9 cellular contexts compared by ENCODE assay signal in genomic region chr7:31811650-31812461, GRCh38.
DNase-seq lines count a peak whose midpoint lies in the region; ATAC-seq, FAIRE-seq and TF ChIP-seq lines count a peak whose summit lies in the region.
"Had no signal": no experiment of that assay in that cellular context is flagged by ENCODE, and none has a peak within 500 bp of the region (broad histone marks: within the 10 kb centered on the region; RNA-seq: fewer than 3 reads in every experiment).

No MANE protein-coding gene starts in this region.

- WGBS in mammary epithelial cell (ENCODE audit: low coverage, missing lambda C conversion rate) = 97% methylated on average over 3 of the region's 3 CpGs

- peaks cover 6% of the 10 kb centered on the region for H3K36me3 Mint-ChIP-seq in MCF 10A (ENCODE audit: insufficient read depth, unreplicated experiment)
- H3K36me3 Mint-ChIP-seq in type B pancreatic cell = no peaks in the 10 kb centered on the region

- H3K4me2 ChIP-seq in mammary epithelial cell (ENCODE audit: insufficient read depth, low read depth, low read length) = no peak overlapping the region

- DNase-seq in MCF 10A (ENCODE audit: unreplicated experiment) (peak; percentile 57), mammary epithelial cell (no peak), HT1080 (ENCODE audit: low read depth) (peak; percentile 36), fibroblast of the aortic adventitia (ENCODE audit: low read depth) (peak; percentile 33), GM19239 (ENCODE audit: insufficient read length, low spot score) (no peak), type B pancreatic cell (ENCODE audit: extremely low spot score, unreplicated experiment) (no peak)
- no peak for DNase-seq in stimulated activated naive CD8-positive, alpha-beta T cell treated with anti-CD3 and anti-CD28 coated beads, Interleukin-15, Interleukin-2, amounts not matched to agents 100 U/mL and 50 U/mL, for 24 hours
- no peak for DNase-seq in stimulated activated naive CD4-positive, alpha-beta T cell treated with Interleukin-2 at 50 U/mL for 16 hours (lab: John Stamatoyannopoulos, UW)

- POLR2A ChIA-PET in MCF 10A (lab: Yijun Ruan, JAX) = no interaction called here

- H3K4me1 Mint-ChIP-seq in MCF 10A (ENCODE audit: insufficient read depth, unreplicated experiment) (no peaks in the 10 kb centered on the region), type B pancreatic cell (ENCODE audit: unreplicated experiment) (peaks cover 7% of the 10 kb centered on the region)

- no peaks in the 10 kb centered on the region for H3K4me1 ChIP-seq in mammary epithelial cell (ENCODE audit: insufficient read depth, low read length)

- no peak for ATAC-seq in stimulated activated naive CD8-positive, alpha-beta T cell treated with anti-CD3 and anti-CD28 coated beads, Interleukin-15, Interleukin-2, amounts not matched to agents 100 U/mL and 50 U/mL, for 24 hours

- no peaks in the 10 kb centered on the region for H3K79me2 ChIP-seq in mammary epithelial cell (ENCODE audit: insufficient read depth, low read length)

- no peak for FAIRE-seq in GM19239 (lab: Jason Lieb, UNC)

- TF ChIP-seq CTCF in MCF 10A (IDR thresholded peaks at IDR 0.05; ENCODE audit: unreplicated experiment) (no peak), mammary epithelial cell (conservative IDR thresholded peaks at IDR 0.05 in 1 of 2, IDR thresholded peaks at IDR 0.05 in 1 of 2; ENCODE audit: extremely low read depth in 1 of 2, insufficient read depth in 1 of 2, low read depth in 1 of 2, low read length in 2 of 2) (no peak), fibroblast of the aortic adventitia (IDR thresholded peaks at IDR 0.05; ENCODE audit: insufficient read depth, low read length) (no peak), type B pancreatic cell (conservative IDR thresholded peaks at IDR 0.05) (no peak)

- no peaks in the 10 kb centered on the region for H3K36me3 ChIP-seq in mammary epithelial cell (ENCODE audit: insufficient read depth, low read length)

- H3K27me3 ChIP-seq in mammary epithelial cell (ENCODE audit: insufficient read depth, low read length) = no peaks in the 10 kb centered on the region

- dilution Hi-C loops in mammary epithelial cell (cut with HindIII; ENCODE audit: low sequenced_read_pairs) = no loop called here

- H3K9ac ChIP-seq in mammary epithelial cell (ENCODE audit: insufficient read depth, low read length) = no peak overlapping the region

- CTCF ChIA-PET in MCF 10A (lab: Yijun Ruan, JAX) = interaction anchor here (6.3 kb wide), 1 partner anchor 353 kb away, joined by 23 read pairs; no protein-coding TSS in a partner anchor
- CTCF ChIA-PET in mammary epithelial cell (lab: Charles Lee; ENCODE audit: low non-redundant PET) = interaction anchor here (0.7 kb wide), 1 partner anchor 392 kb away, joined by 4 read pairs; no protein-coding TSS in a partner anchor

- no peaks in the 10 kb centered on the region for H3K9me3 ChIP-seq in mammary epithelial cell (replicated peaks; ENCODE audit: insufficient read depth, low read length)

- no peak overlapping the region for H3K27ac ChIP-seq in mammary epithelial cell (ENCODE audit: insufficient read depth, low read depth, low read length)
- H3K27ac ChIP-seq: C4-2B had no signal

- intact Hi-C loops in MCF 10A (cut with micrococcal nuclease) = no loop called here
- intact Hi-C loops in mammary epithelial cell (cut with micrococcal nuclease) = no loop called here

- no peak overlapping the region for H3K4me3 ChIP-seq in mammary epithelial cell (replicated peaks in 1 of 3; ENCODE audit: insufficient read depth in 1 of 3, low read depth in 2 of 3, low read length in 3 of 3)
- no peak overlapping the region for H3K4me3 ChIP-seq in fibroblast of the aortic adventitia (ENCODE audit: low read depth, low read length)

- no TSS peak for BruUV-seq in MCF 10A (replicated peaks; lab: Mats Ljungman, UMichigan)
- no TSS peak for BruUV-seq in mammary epithelial cell (replicated peaks; lab: Mats Ljungman, UMichigan)

- H4K20me1 ChIP-seq in mammary epithelial cell (ENCODE audit: insufficient read depth, low read length) = no peaks in the 10 kb centered on the region

- H3K27me3 Mint-ChIP-seq in MCF 10A (ENCODE audit: insufficient read depth, unreplicated experiment) (no peaks in the 10 kb centered on the region), type B pancreatic cell (peaks cover 11% of the 10 kb centered on the region)

- in situ Hi-C loops in mammary epithelial cell (cut with MboI; ENCODE audit: low sequenced_read_pairs in 2 of 2) = no loop called here

- no peaks in the 10 kb centered on the region for H3K9me3 Mint-ChIP-seq in MCF 10A (ENCODE audit: unreplicated experiment)
- no peaks in the 10 kb centered on the region for H3K9me3 Mint-ChIP-seq in type B pancreatic cell

- no peak overlapping the region for H3K4me3 Mint-ChIP-seq in MCF 10A (ENCODE audit: unreplicated experiment)
- H3K4me3 Mint-ChIP-seq in type B pancreatic cell = no peak overlapping the region

- no peak overlapping the region for H2AFZ ChIP-seq in mammary epithelial cell (ENCODE audit: low read depth, low read length)

- no peak overlapping the region for H3K27ac Mint-ChIP-seq in MCF 10A (ENCODE audit: low read depth, unreplicated experiment)
- H3K27ac Mint-ChIP-seq in type B pancreatic cell = no peak overlapping the region

Comparison
In these comparisons a context has a peak if more than half of its experiments do, and no peak if none do; other contexts are left out.
1. DNase-seq: peak in MCF 10A (single experiment), HT1080 (single experiment) and fibroblast of the aortic adventitia (single experiment); none in mammary epithelial cell (single experiment), stimulated activated naive CD8-positive, alpha-beta T cell treated with anti-CD3 and anti-CD28 coated beads, Interleukin-15, Interleukin-2, amounts not matched to agents 100 U/mL and 50 U/mL, for 24 hours (single experiment), GM19239 (single experiment), type B pancreatic cell (single experiment) and stimulated activated naive CD4-positive, alpha-beta T cell treated with Interleukin-2 at 50 U/mL for 16 hours (single experiment).